In genomic region chr18:26806224-26806623, GRCh38 we compare ENCODE assay signal across 22 cellular contexts. TPM values are rescaled to one million over a fixed set of nuclear protein-coding genes. Genes with fewer than 3 reads are reported as not detected.
A peak's percentile ranks its signal among the peaks of the same experiment; 100 is the strongest.
DNase-seq lines count a peak whose midpoint lies in the region; ATAC-seq, FAIRE-seq and TF ChIP-seq lines count a peak whose summit lies in the region.
"Had no signal": no experiment of that assay in that cellular context is flagged by ENCODE, and none has a peak within 500 bp of the region (broad histone marks: within the 10 kb centered on the region; RNA-seq: fewer than 3 reads in every experiment).

No MANE protein-coding gene starts in this region.

- H3K9me2 ChIP-seq in GM23338 (ENCODE audit: insufficient read depth) = peaks cover 6% of the 10 kb centered on the region; the same call in 1 of the 2 replicates

- SMC1A ChIA-PET in GM12878 (lab: Charles Lee; ENCODE audit: uncharacterized antibody, unreplicated experiment) = interaction anchor here (0.6 kb wide), 1 partner anchor 491 kb away, joined by 3 read pairs; no protein-coding TSS in a partner anchor

- no peak overlapping the region for H3K27ac Mint-ChIP-seq in GM23338
- no peak overlapping the region for H3K27ac Mint-ChIP-seq in glutamatergic neuron (ENCODE audit: unreplicated experiment)
- H3K27ac Mint-ChIP-seq: CD14-positive monocyte had no signal

- no peaks in the 10 kb centered on the region for H3F3A ChIP-seq in GM23338 (replicated peaks; ENCODE audit: low read depth)

- BruUV-seq in GM12878 (replicated peaks; lab: Mats Ljungman, UMichigan) = no TSS peak

- TF ChIP-seq CTCF in GM23338 (conservative IDR thresholded peaks at IDR 0.05; ENCODE audit: low read depth in 2 of 2) (no peak), GM12878 (IDR thresholded peaks at IDR 0.05 in 2 of 3, conservative IDR thresholded peaks at IDR 0.05 in 1 of 3; ENCODE audit: control insufficient read depth in 2 of 3, extremely low read depth in 1 of 3, insufficient read depth in 1 of 3, low read depth in 3 of 3, low read length in 3 of 3) (no peak), testis (IDR thresholded peaks at IDR 0.05) (no peak), glutamatergic neuron (IDR thresholded peaks at IDR 0.05; ENCODE audit: partially characterized antibody, unreplicated experiment) (no peak)

- in situ Hi-C loops in GM12878 (cut with MboI) = loop anchor here (10.0 kb wide), 1 partner anchor 799 kb away; no protein-coding TSS in a partner anchor

- intact Hi-C loops in GM12878 (cut with micrococcal nuclease; ENCODE audit: unreplicated experiment) (no loop called here), testis (cut with DNase I; ENCODE audit: low total_unique reads) (no loop called here)

- no peak for FAIRE-seq in GM12878 (lab: Jason Lieb, UNC)
- FAIRE-seq: A204.1, GM12892 had no signal

- no peak overlapping the region for H3K4me3 ChIP-seq in GM23338
- no peak overlapping the region for H3K4me3 ChIP-seq in GM12878
- H3K4me3 ChIP-seq in testis = peak overlapping the region; percentile 9 to 23
- H3K4me3 ChIP-seq: GM23248 had no signal

- no peaks in the 10 kb centered on the region for H4K20me1 ChIP-seq in GM23338 (replicated peaks; ENCODE audit: insufficient read depth)
- no peaks in the 10 kb centered on the region for H4K20me1 ChIP-seq in GM12878 (ENCODE audit: control insufficient read depth, insufficient read depth)

- CTCF ChIA-PET in GM12878 (lab: Yijun Ruan, JAX) = interaction anchor here (0.6 kb wide), 1 partner anchor 189 kb away, joined by 3 read pairs; no protein-coding TSS in a partner anchor

- H2AFZ ChIP-seq in GM23338 = peak overlapping the region; percentile 53; the same call in 1 of the 2 replicates
- H2AFZ ChIP-seq in GM12878 (ENCODE audit: control insufficient read depth, low read depth, low read length) = no peak overlapping the region
- H2AFZ ChIP-seq: GM23248 had no signal

- H3K4me1 Mint-ChIP-seq in GM23338 (peaks cover 7% of the 10 kb centered on the region; the same call in 2 of the 3 replicates), glutamatergic neuron (ENCODE audit: low read depth, unreplicated experiment) (peaks cover 4% of the 10 kb centered on the region)
- H3K4me1 Mint-ChIP-seq: IgD-negative memory B cell had no signal

- H3K27me3 Mint-ChIP-seq in GM23338 (ENCODE audit: insufficient read depth, low read depth, poor library complexity) = no peaks in the 10 kb centered on the region
- no peaks in the 10 kb centered on the region for H3K27me3 Mint-ChIP-seq in glutamatergic neuron (ENCODE audit: unreplicated experiment)

- no peak for TF ChIP-seq RAD21 in GM12878 (IDR thresholded peaks at IDR 0.05; ENCODE audit: insufficient read depth, low read depth, low read length)

- no peaks in the 10 kb centered on the region; the same call in 2 of the 3 replicates for H3K36me3 Mint-ChIP-seq in GM23338 (ENCODE audit: low read depth)
- H3K36me3 Mint-ChIP-seq in glutamatergic neuron (ENCODE audit: unreplicated experiment) = no peaks in the 10 kb centered on the region
- H3K36me3 Mint-ChIP-seq: CD14-positive monocyte, IgD-negative memory B cell had no signal

- TF ChIP-seq POLR2A in GM12878 (IDR thresholded peaks at IDR 0.05; ENCODE audit: low read depth, low read length) (no peak), testis (IDR thresholded peaks at IDR 0.05) (no peak)

- ATAC-seq in GM23338 = no peak
- no peak for ATAC-seq in GM12878
- ATAC-seq in HG03460 (IDR thresholded peaks at IDR 0.05; ENCODE audit: unreplicated experiment) = no peak
- ATAC-seq: PC-3 had no signal

- H3K9me3 ChIP-seq in GM12878 (replicated peaks; ENCODE audit: control insufficient read depth, insufficient read depth, low read length) = no peaks in the 10 kb centered on the region
- H3K9me3 ChIP-seq in testis = no peaks in the 10 kb centered on the region

- H3K4me1 ChIP-seq in GM23338 (ENCODE audit: insufficient read depth) (no peaks in the 10 kb centered on the region), GM12878 (ENCODE audit: control insufficient read depth, insufficient read depth, low read length) (no peaks in the 10 kb centered on the region), testis (no peaks in the 10 kb centered on the region)

- no peak for TF ChIP-seq EP300 in GM12878 (IDR thresholded peaks at IDR 0.05; ENCODE audit: borderline replicate concordance in 1 of 2, control insufficient read depth in 1 of 2, low read depth in 2 of 2, low read length in 2 of 2)

- RAD21 ChIA-PET in GM12878 (lab: Charles Lee; ENCODE audit: unreplicated experiment) = no interaction called here

- no peak overlapping the region for H3K9ac ChIP-seq in GM12878 (ENCODE audit: control insufficient read depth, insufficient read depth, low read length)
- H3K9ac ChIP-seq: GM23248 had no signal

- H3K9me3 Mint-ChIP-seq in GM23338 (no peaks in the 10 kb centered on the region; the same call in 2 of the 3 replicates), glutamatergic neuron (ENCODE audit: unreplicated experiment) (peaks cover 3% of the 10 kb centered on the region)
- H3K9me3 Mint-ChIP-seq: IgD-negative memory B cell had no signal

- peak; percentile 18 for DNase-seq in GM23338 (ENCODE audit: low spot score)
- peak; percentile 28 for DNase-seq in NAMALWA (ENCODE audit: low spot score)
- DNase-seq in GM12878 (ENCODE audit: low read depth, low spot score) = no peak
- peak; percentile 78 for DNase-seq in testis
- no peak for DNase-seq in NK-92 treated with Interleukin-12 subunit alpha and Interleukin-12 subunit beta, amount 100 ng/mL, for 24 hours (lab: John Stamatoyannopoulos, UW)
- no peak for DNase-seq in glutamatergic neuron
- DNase-seq: GM23248, HCEC 1CT, NCI-H1417, NCI-H187, NCI-H446 treated with DMSO at 0.1 percent for 48 hours, NCI-H526 treated with DMSO at 0.1 percent for 48 hours, PC-3, RPMI8226, SHP77 had no signal

- H3K27me3 ChIP-seq in GM23338 (ENCODE audit: insufficient read depth) (no peaks in the 10 kb centered on the region), GM12878 (replicated peaks in 1 of 2; ENCODE audit: control insufficient read depth in 2 of 2, insufficient read depth in 2 of 2, low read length in 1 of 2) (no peaks in the 10 kb centered on the region), testis (no peaks in the 10 kb centered on the region)

- no peak overlapping the region for H3K4me2 ChIP-seq in GM23338
- no peak overlapping the region for H3K4me2 ChIP-seq in GM12878 (ENCODE audit: control insufficient read depth, insufficient read depth)

- H3K79me2 ChIP-seq in GM23338 (replicated peaks; ENCODE audit: insufficient read depth) (no peaks in the 10 kb centered on the region), GM12878 (ENCODE audit: control insufficient read depth, insufficient read depth, low read length) (no peaks in the 10 kb centered on the region)

- POLR2A ChIA-PET in GM12878 (lab: Charles Lee) = no interaction called here

- WGBS in GM12878 (ENCODE audit: insufficient coverage, insufficient replicate concordance, low lambda C conversion rate, missing lambda C conversion rate) = 67% methylated on average over 1 of the region's 1 CpG
- 29 to 73% methylated on average over 1 of the region's 1 CpG for WGBS in testis, 2 donors

- H3K4me3 Mint-ChIP-seq in GM23338 (no peak overlapping the region), glutamatergic neuron (ENCODE audit: unreplicated experiment) (no peak overlapping the region)
- H3K4me3 Mint-ChIP-seq: CD14-positive monocyte, IgD-negative memory B cell had no signal

- no peak overlapping the region for H3K27ac ChIP-seq in GM23338 (ENCODE audit: low read depth)
- no peak overlapping the region for H3K27ac ChIP-seq in GM12878 (ENCODE audit: control insufficient read depth, insufficient read depth)
- H3K27ac ChIP-seq in testis = no peak overlapping the region
- H3K27ac ChIP-seq: GM23248 had no signal

- H3K36me3 ChIP-seq in GM23338 (ENCODE audit: insufficient read depth) (no peaks in the 10 kb centered on the region), GM12878 (ENCODE audit: control insufficient read depth in 2 of 2, insufficient read depth in 2 of 2, low read length in 1 of 2) (no peaks in the 10 kb centered on the region), testis (ENCODE audit: low read depth, missing control alignments) (no peaks in the 10 kb centered on the region)

TF ChIP-seq in GM23338, 12 proteins besides CTCF, POLR2A, EP300 and RAD21 (continues in another document):
- TF ChIP-seq EZH2phosphoT487 (IDR thresholded peaks at IDR 0.05; ENCODE audit: unreplicated experiment) = no peak

TF ChIP-seq in GM12878, 131 proteins besides CTCF, POLR2A, EP300 and RAD21 (continues in another document):
- TF ChIP-seq ZBED1 (IDR thresholded peaks at IDR 0.05; ENCODE audit: borderline replicate concordance) (no peak), PKNOX1 (IDR thresholded peaks at IDR 0.05) (peak; percentile 46; the same call in 1 of the 2 replicates)

RNA-seq across cellular contexts. Expression of gene AQP4, which starts 59.3 kb away (rescaled TPM):
- 2.8 and 3.8 TPM in 2 replicates for total RNA-seq in GM23338 (2014; rRNA removed; shearing (Covaris generic))
- 0.30 and 1.1 TPM in 2 replicates for polyA plus RNA-seq in GM23338 (2016; fragmentation: Nextera tagmentation; extraction: Ambion mirVana)
- not detected in 2 replicates for total RNA-seq in GM12878 (2013; cell fraction: nucleolus; rRNA removed)
- total RNA-seq in GM12878 (2014; rRNA removed) = not detected in 2 replicates
- not detected in 2 replicates for total RNA-seq in GM12878 (2014; rRNA removed; fragmentation: Illumina TruSeq; extraction: Trizol)
- total RNA-seq in GM12878 (2021) = 0.18 and 0.24 TPM in 2 replicates
- not detected for polyA plus RNA-seq in GM12878 (2011; ENCODE audit: low read depth)
- polyA plus RNA-seq in GM12878 (2011; rRNA removed) = 0.01 and 0.10 TPM in 2 replicates
- 0.01 TPM in 1 of 2 replicates, not detected in the other for polyA plus RNA-seq in GM12878 (2011; cell fraction: cytosol; rRNA removed)
- 0.09 TPM in 1 of 2 replicates, not detected in the other for polyA plus RNA-seq in GM12878 (2011; cell fraction: nucleus; rRNA removed)
- polyA plus RNA-seq in GM12878 (2012) = not detected in 2 replicates
- not detected in 2 replicates for polyA plus RNA-seq in GM12878 (2014; fragmentation: Illumina TruSeq; extraction: Trizol)
- not detected for polyA plus RNA-seq in GM12878 (2014; fragmentation: Nextera tagmentation; extraction: Ambion mirVana)
- polyA plus RNA-seq in GM12878 (2014; rRNA removed) = not detected in 2 replicates
- polyA plus RNA-seq in GM12878 (2016; fragmentation: Nextera tagmentation; extraction: Ambion mirVana) = not detected
- polyA minus RNA-seq in GM12878 (2011; rRNA and poly(A)+ RNA removed) = not detected in 2 replicates
- polyA minus RNA-seq in GM12878 (2011; cell fraction: cytosol; rRNA and poly(A)+ RNA removed) = not detected in 2 replicates
- not detected in 2 replicates for polyA minus RNA-seq in GM12878 (2011; cell fraction: nucleus; rRNA and poly(A)+ RNA removed)
- 1 to 10 TPM; 1.4 to 2.4 TPM for total RNA-seq in testis
- 8.2 TPM for polyA plus RNA-seq in testis (ENCODE audit: insufficient read depth, low read depth, low replicate concordance)
- not detected for total RNA-seq in glutamatergic neuron (ENCODE audit: unreplicated experiment)
- total RNA-seq: GM23248; MCF 10A; PC-3; T-helper 1 cell treated with Interleukin-12 subunit alpha and Interleukin-12 subunit beta and Interleukin-4 antibody, amounts not matched to agents 30 ng/mL and 1 ng/mL, for 36 hours had no signal
- polyA plus RNA-seq: CD14-positive monocyte, GM23248, IgD-negative memory B cell had no signal

Comparison
In these comparisons a context has a peak if more than half of its experiments do, and no peak if none do; other contexts are left out.
1. DNase-seq: peak in GM23338 (single experiment), NAMALWA (single experiment) and testis (single experiment); none in GM12878 (single experiment), NK-92 treated with Interleukin-12 subunit alpha and Interleukin-12 subunit beta, amount 100 ng/mL, for 24 hours (single experiment) and glutamatergic neuron (single experiment).
2. H3K4me3 ChIP-seq: peak in testis (2 of 2); none in GM23338 (single experiment) and GM12878 (single experiment).